ENCODE assay signal across 30 cellular contexts in the genomic region with DNA sequence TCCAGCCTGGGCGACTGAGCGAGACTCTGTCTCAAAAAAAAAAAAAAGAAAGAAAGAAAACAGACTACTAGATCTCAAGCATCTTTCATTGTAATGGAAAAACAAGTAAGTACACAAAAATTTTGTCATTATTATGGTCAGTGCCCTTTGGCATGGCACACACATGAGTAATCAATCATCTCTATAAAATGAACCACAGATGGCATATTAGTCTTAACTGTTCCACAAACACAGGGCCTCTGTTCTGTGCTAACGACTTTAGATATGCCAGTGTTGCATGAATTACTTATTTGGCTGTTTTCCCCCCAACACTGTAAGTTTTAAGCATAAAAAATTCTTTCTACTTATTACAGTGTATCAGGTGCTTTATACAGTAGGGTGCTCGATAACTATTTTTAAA.
"Had no signal": no experiment of that assay in that cellular context is flagged by ENCODE, and none has a peak within 500 bp of the region (broad histone marks: within the 10 kb centered on the region; RNA-seq: fewer than 3 reads in every experiment).

No MANE protein-coding gene starts in this region.

- H3K9ac ChIP-seq: KMS-11 had no signal

- H3K4me1 ChIP-seq: Peyer's patch, SJSA1 had no signal

- H3K4me2 ChIP-seq: KMS-11 had no signal

- H3K36me3 ChIP-seq: brain microvascular endothelial cell, Peyer's patch, SJSA1, WERI-Rb-1 had no signal

- H3K4me3 ChIP-seq: Peyer's patch, SJSA1 had no signal

- DNase-seq: activated CD4-positive, alpha-beta memory T cell treated with anti-CD3 and anti-CD28 coated beads, Interleukin-2, amount 10 ng/mL, durations not matched to agents 7 days and 5 days; activated CD4-positive, alpha-beta T cell treated with anti-CD3 and anti-CD28 coated beads for 1 hour; activated CD4-positive, alpha-beta T cell treated with anti-CD3 and anti-CD28 coated beads for 48 hours; activated CD4-positive, CD25-positive, alpha-beta regulatory T cell; activated CD8-positive, alpha-beta memory T cell treated with anti-CD3 and anti-CD28 coated beads for 24 hours; activated CD8-positive, alpha-beta memory T cell treated with anti-CD3 and anti-CD28 coated beads, Interleukin-2, amount 10 ng/mL, durations not matched to agents 7 days and 5 days; activated CD8-positive, alpha-beta memory T cell treated with anti-CD3 and anti-CD28 coated beads, Interleukin-2, amount 50 U/mL, for 48 hours; activated effector memory CD4-positive, alpha-beta T cell treated with Interleukin-2 at 50 U/mL for 16 hours; activated naive CD4-positive, alpha-beta T cell treated with anti-CD3 and anti-CD28 coated beads, Interleukin-2, amount 10 ng/mL, durations not matched to agents 7 days and 5 days; activated T-cell treated with anti-CD3 and anti-CD28 coated beads, Interleukin-2, amount 50 U/mL, for 48 hours; amniotic stem cell; aorta; brain microvascular endothelial cell; central memory CD4-positive, alpha-beta T cell; NCI-H1105; NCI-H1417 treated with DMSO at 0.1 percent for 48 hours; NCI-H187 treated with DMSO at 0.1 percent for 48 hours; NCI-H2081; NCI-H226; NCI-H446 treated with DMSO at 0.1 percent for 48 hours; NCI-H524 treated with DMSO at 0.1 percent for 48 hours; Peyer's patch; RPMI8226; SHP77 treated with DMSO at 0.1 percent for 48 hours; T-cell; T-helper 17 cell; WERI-Rb-1 had no signal

- H3K9me3 ChIP-seq: Peyer's patch, SJSA1 had no signal

- H3K27me3 ChIP-seq: brain microvascular endothelial cell, Peyer's patch, SJSA1 had no signal

- ATAC-seq: activated CD8-positive, alpha-beta memory T cell treated with anti-CD3 and anti-CD28 coated beads, Interleukin-2, amount 10 ng/mL, durations not matched to agents 7 days and 5 days; SK-N-SH treated with all-trans-retinoic acid at 6 μM for 48 hours; T-cell; T-helper 17 cell had no signal

- H3K27ac ChIP-seq: brain microvascular endothelial cell, KMS-11, Peyer's patch, SJSA1, WERI-Rb-1 had no signal
